ENCODE assay signal across 8 cellular contexts in the genomic region with DNA sequence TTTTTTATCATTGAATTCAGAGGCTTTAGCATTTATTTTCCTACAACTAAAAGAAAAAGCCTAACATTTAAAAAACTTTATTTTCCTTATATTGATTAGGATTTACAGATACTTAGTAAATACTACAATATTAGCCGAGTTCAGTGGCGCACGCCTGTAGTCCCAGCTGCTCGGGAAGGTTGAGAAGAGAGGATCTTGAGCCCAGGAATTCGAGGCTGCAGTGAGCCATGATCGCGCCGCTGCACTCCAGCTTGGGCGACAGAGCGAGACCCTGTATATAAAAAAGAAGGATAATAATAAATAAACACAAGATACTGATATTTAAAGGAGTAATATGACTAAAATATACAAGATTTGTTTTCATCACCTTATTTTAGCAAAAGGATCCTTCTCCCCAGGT. TPM values are rescaled to one million over a fixed set of nuclear protein-coding genes. Genes with fewer than 3 reads are reported as not detected.
DNase-seq lines count a peak whose midpoint lies in the region; ATAC-seq and TF ChIP-seq lines count a peak whose summit lies in the region.

No MANE protein-coding gene starts in this region.

- no peaks in the 10 kb centered on the region for H3K9me3 Mint-ChIP-seq in memory B cell

- H3K27me3 Mint-ChIP-seq in memory B cell = no peaks in the 10 kb centered on the region

- H3K27me3 ChIP-seq in heart left ventricle = peaks cover 0 to 7% (median 0%) of the 10 kb centered on the region in 9 donors
- H3K27me3 ChIP-seq in body of pancreas = no peaks in the 10 kb centered on the region

- TF ChIP-seq POLR2A in heart left ventricle (IDR thresholded peaks at IDR 0.05) (no peak), body of pancreas (IDR thresholded peaks at IDR 0.05) (no peak)

- peak in 1 of 4 donors; percentile 31 for ATAC-seq in heart left ventricle
- peak; percentile 26 for ATAC-seq in body of pancreas
- ATAC-seq in memory B cell (ENCODE audit: low read depth) = no peak
- ATAC-seq in GM19328 (IDR thresholded peaks at IDR 0.05; ENCODE audit: unreplicated experiment) = no peak

- H3K27ac Mint-ChIP-seq in memory B cell = peak overlapping the region; percentile 97

- H3K36me3 ChIP-seq in heart left ventricle (peaks cover 0 to 29% (median 3%) of the 10 kb centered on the region in 9 donors), body of pancreas (replicated peaks in 1 of 2; ENCODE audit: insufficient read depth in 1 of 2, low read depth in 2 of 2) (no peaks in the 10 kb centered on the region)

- 21 to 49% (median 38%) methylated on average over 10 of the region's 10 CpGs for WGBS in heart left ventricle, 4 donors
- 3 to 5% methylated on average over 10 of the region's 10 CpGs for WGBS in body of pancreas, 2 donors

- H3K9me3 ChIP-seq in heart left ventricle (no peaks in the 10 kb centered on the region), body of pancreas (no peaks in the 10 kb centered on the region)

- TF ChIP-seq CTCF in heart left ventricle (IDR thresholded peaks at IDR 0.05) (no peak), body of pancreas (IDR thresholded peaks at IDR 0.05) (no peak)

- H3K4me1 ChIP-seq in heart left ventricle (peaks cover 0 to 6% (median 0%) of the 10 kb centered on the region in 12 donors), body of pancreas (no peaks in the 10 kb centered on the region)

- H3K4me3 Mint-ChIP-seq in memory B cell = peak overlapping the region; percentile 95

- intact Hi-C loops in heart left ventricle (cut with DNase I) (loop anchor here in 4 of 10 donors (1.0 to 10.0 kb wide), 3 partner anchors 18 to 61 kb away; partner anchors contain the start of genes RPL39 (in 4 of the 4), NDUFA1 (in 1 of the 4) and RNF113A (in 1 of the 4)), cardiac septum (cut with DNase I) (loop anchor here (1.0 kb wide), 1 partner anchor 18 kb away; the partner anchor contains the start of genes NDUFA1 and RNF113A), body of pancreas (cut with DNase I) (no loop called here)

- peak overlapping the region in 11 of 12 donors; percentile 3 to 93 (median 75) for H3K4me3 ChIP-seq in heart left ventricle
- no peak overlapping the region for H3K4me3 ChIP-seq in body of pancreas

- peak overlapping the region; percentile 41 to 93 (median 80) for H3K27ac ChIP-seq in heart left ventricle
- peak overlapping the region in 3 of 4 donors; percentile 38 to 94 (median 92) for H3K27ac ChIP-seq in body of pancreas

- H3K36me3 Mint-ChIP-seq in memory B cell = peaks cover 2% of the 10 kb centered on the region

- DNase-seq in heart left ventricle (no peak), cardiac septum (ENCODE audit: low spot score) (no peak), body of pancreas (peak in 1 of 4 donors; percentile 19), memory B cell (ENCODE audit: low spot score in 2 of 2) (no peak), AG08395 (ENCODE audit: low spot score) (no peak), DMS114 treated with DMSO at 0.1 percent for 48 hours (lab: John Stamatoyannopoulos, UW; ENCODE audit: unreplicated experiment) (no peak)
- no peak for DNase-seq in stimulated activated CD4-positive, alpha-beta T cell treated with anti-CD3 and anti-CD28 coated beads, Interleukin-4, amount 100 ng/mL, for 4 hours

- H3K4me1 Mint-ChIP-seq in memory B cell = peaks cover 3% of the 10 kb centered on the region

RNA-seq across cellular contexts. Expression of gene UPF3B, which starts 0.7 kb away (rescaled TPM):
- total RNA-seq in heart left ventricle (1 to 10 TPM in 8 of 9 donors, under 1 TPM in 1; 0.71 to 4.3 (median 2.8) TPM), cardiac septum (2.9 TPM), body of pancreas (1 to 10 TPM; 2.6 to 4.2 TPM)
- polyA plus RNA-seq in heart left ventricle = 1 to 10 TPM; 7.5 to 7.9 TPM

RNA-seq across cellular contexts. Expression of gene RNF113A, which starts 18.1 kb away (rescaled TPM):
- total RNA-seq in heart left ventricle (10 to 100 TPM in 4 of 9 donors, 1 to 10 TPM in 5; 8.0 to 12.8 (median 9.6) TPM), cardiac septum (7.6 TPM), body of pancreas (10 to 100 TPM in 1 of 2 donors, 1 to 10 TPM in 1; 9.1 to 10.5 TPM)
- 10 to 100 TPM; 10.6 to 12.9 TPM for polyA plus RNA-seq in heart left ventricle

RNA-seq across cellular contexts. Expression of gene NDUFA1, which starts 18.2 kb away (rescaled TPM):
- total RNA-seq in heart left ventricle (100 to 1,000 TPM; 288 to 622 (median 433) TPM), cardiac septum (424 TPM), body of pancreas (10 to 100 TPM; 13.5 to 15.6 TPM)
- 1,000 to 10,000 TPM in 1 of 2 donors, 100 to 1,000 TPM in 1; 310 to 1,598 TPM for polyA plus RNA-seq in heart left ventricle

RNA-seq across cellular contexts. Expression of gene AKAP14, which starts 42.2 kb away (rescaled TPM):
- total RNA-seq in heart left ventricle = not detected
- polyA plus RNA-seq in heart left ventricle = not detected
- not detected for total RNA-seq in cardiac septum
- not detected for total RNA-seq in body of pancreas

Comparison
In these comparisons a context has a peak if more than half of its experiments do, and no peak if none do; other contexts are left out.
1. H3K4me3 ChIP-seq: peak in heart left ventricle (11 of 12); none in body of pancreas (0 of 2).
2. RNA of gene NDUFA1, which starts 18.2 kb away (total RNA-seq): 288 to 622 TPM in heart left ventricle and 424 TPM in cardiac septum (single experiment); 13.5 to 15.6 TPM in body of pancreas; every median in the first group is over 10 times any median in the second.